Comparison of ENCODE assay signal across 15 cellular contexts in the genomic region with DNA sequence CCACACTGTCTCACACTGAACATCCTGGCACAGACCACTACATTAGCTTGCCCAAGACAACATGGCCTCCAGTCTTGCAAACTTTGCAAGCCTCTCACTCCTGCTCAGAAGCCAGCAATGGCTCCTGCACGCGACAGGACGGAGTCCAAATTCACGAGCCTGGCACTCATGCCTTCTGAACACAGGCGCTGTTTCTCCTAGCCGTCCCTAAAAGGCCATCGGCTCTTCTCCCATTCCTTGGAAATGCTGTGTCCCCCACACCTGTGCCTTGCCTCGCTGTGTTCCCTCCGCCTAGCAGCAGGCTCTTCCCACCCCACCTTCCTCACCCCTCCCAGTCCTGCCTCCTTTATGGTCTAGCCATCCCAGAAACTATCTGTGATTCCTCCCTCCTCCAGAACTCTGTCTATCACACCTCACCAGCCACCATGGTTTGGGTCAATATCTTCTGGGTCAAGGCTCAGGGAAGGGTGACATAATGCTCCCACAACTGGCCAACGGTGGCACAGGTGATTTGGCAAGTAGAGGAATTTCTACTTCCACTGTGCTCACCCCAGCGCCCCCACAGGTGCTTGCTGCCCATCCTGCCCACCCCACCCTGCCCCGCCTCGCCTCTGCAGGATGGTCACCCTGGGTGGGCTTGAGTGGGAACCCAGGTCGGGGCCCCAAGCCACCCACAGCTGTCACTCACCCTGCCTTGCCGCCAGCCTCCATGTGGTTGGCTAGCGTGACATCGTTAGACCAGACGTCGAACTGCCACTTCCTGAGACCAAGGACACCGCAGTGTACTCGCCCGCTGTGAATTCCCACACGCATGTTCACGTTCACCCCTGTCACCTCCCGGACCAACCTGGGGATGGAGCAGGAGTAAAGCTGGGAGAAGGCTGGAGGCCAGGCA.
DNase-seq lines count a peak whose midpoint lies in the region; ATAC-seq, FAIRE-seq and TF ChIP-seq lines count a peak whose summit lies in the region.
"Had no signal": no experiment of that assay in that cellular context is flagged by ENCODE, and none has a peak within 500 bp of the region (broad histone marks: within the 10 kb centered on the region; RNA-seq: fewer than 3 reads in every experiment).

No MANE protein-coding gene starts in this region.

- no peak overlapping the region for H3K4me3 ChIP-seq in heart left ventricle
- no peak overlapping the region for H3K4me3 ChIP-seq in body of pancreas
- H3K4me3 ChIP-seq in HepG2 (replicated peaks in 1 of 3; ENCODE audit: insufficient read depth in 1 of 3, low read depth in 2 of 3, low read length in 3 of 3) = no peak overlapping the region
- H3K4me3 ChIP-seq: colonic mucosa, upper lobe of right lung had no signal

- H4K20me1 ChIP-seq in HepG2 (ENCODE audit: insufficient read depth, low read length) = no peaks in the 10 kb centered on the region

- no peak for TF ChIP-seq RAD21 in HepG2 (CRISPR knock-in tag; IDR thresholded peaks at IDR 0.05)

- H3K4me2 ChIP-seq in HepG2 (ENCODE audit: low read depth, low read length) = no peak overlapping the region

- TF ChIP-seq POLR2A in heart left ventricle (IDR thresholded peaks at IDR 0.05) = no peak
- no peak for TF ChIP-seq POLR2A in body of pancreas (IDR thresholded peaks at IDR 0.05)
- no peak for TF ChIP-seq POLR2A in HepG2 (IDR thresholded peaks at IDR 0.05; ENCODE audit: insufficient read depth in 1 of 2, low read depth in 2 of 2, low read length in 2 of 2)

- H3K27ac ChIP-seq in heart left ventricle = peak overlapping the region in 8 of 12 donors; percentile 16 to 94 (median 52)
- no peak overlapping the region for H3K27ac ChIP-seq in body of pancreas
- no peak overlapping the region for H3K27ac ChIP-seq in HepG2 (ENCODE audit: extremely low read length, insufficient read depth, low read length)
- H3K27ac ChIP-seq: brain microvascular endothelial cell, colonic mucosa, neutrophil, upper lobe of right lung had no signal

- DNase-seq in heart left ventricle = peak in 2 of 5 donors; percentile 22 to 29
- no peak for DNase-seq in cardiac septum (ENCODE audit: low spot score)
- no peak for DNase-seq in body of pancreas
- DNase-seq in HepG2 (ENCODE audit: low spot score) = no peak
- DNase-seq in medulla oblongata (ENCODE audit: extremely low spot score) = no peak

- no peak for FAIRE-seq in HepG2 (lab: Jason Lieb, UNC)
- FAIRE-seq: GM19239, islet of Langerhans, small intestine had no signal

- H3K4me1 ChIP-seq in heart left ventricle = peaks cover 0 to 83% (median 32%) of the 10 kb centered on the region in 12 donors
- H3K4me1 ChIP-seq in body of pancreas = peaks cover 27% of the 10 kb centered on the region
- H3K4me1 ChIP-seq in HepG2 (ENCODE audit: insufficient read depth, low read length) = peaks cover 11% of the 10 kb centered on the region; the same call in 1 of the 2 replicates
- H3K4me1 ChIP-seq: colonic mucosa, upper lobe of right lung had no signal

- H3K27me3 ChIP-seq in heart left ventricle (no peaks in the 10 kb centered on the region), body of pancreas (no peaks in the 10 kb centered on the region), HepG2 (ENCODE audit: control insufficient read depth in 1 of 2, insufficient read depth in 2 of 2, low read length in 2 of 2) (peaks cover 0 to 40% of the 10 kb centered on the region in 2 experiments; a peak in 3 of 5 replicates)
- H3K27me3 ChIP-seq: colonic mucosa, upper lobe of right lung had no signal

- no peak for ATAC-seq in heart left ventricle
- peak; percentile 4 for ATAC-seq in body of pancreas
- ATAC-seq in HepG2 = no peak
- ATAC-seq in GM18502 (IDR thresholded peaks at IDR 0.05; ENCODE audit: poor library complexity, unreplicated experiment) = no peak
- no peak for ATAC-seq in GM18909 (IDR thresholded peaks at IDR 0.05; ENCODE audit: poor library complexity, unreplicated experiment)
- ATAC-seq in GM18861 (IDR thresholded peaks at IDR 0.05; ENCODE audit: unreplicated experiment) = no peak

- CTCF ChIA-PET in HepG2 (lab: Yijun Ruan, JAX; ENCODE audit: low intra/inter-chr PET ratio, low total read pairs) = interaction anchor here (1.3 to 2.9 kb wide), 4 partner anchors 160 to 231 kb away, joined by 3 to 34 read pairs (median 6); no protein-coding TSS in a partner anchor

- no peak for TF ChIP-seq CTCF in heart left ventricle (IDR thresholded peaks at IDR 0.05)
- TF ChIP-seq CTCF in body of pancreas (IDR thresholded peaks at IDR 0.05) = no peak
- no peak for TF ChIP-seq CTCF in HepG2 (CRISPR knock-in tag; IDR thresholded peaks at IDR 0.05)

- in situ Hi-C loops in HepG2 (cut with HindIII; ENCODE audit: extremely low pct_ligation_motif_present, low pct_unique_long_range_greater_than_20kb) = loop anchor here (5.0 kb wide), 1 partner anchor 229 kb away; no protein-coding TSS in a partner anchor

- H3K9me3 ChIP-seq in heart left ventricle (no peaks in the 10 kb centered on the region), body of pancreas (no peaks in the 10 kb centered on the region), HepG2 (ENCODE audit: low read length) (no peaks in the 10 kb centered on the region)
- H3K9me3 ChIP-seq: colonic mucosa, neutrophil, upper lobe of right lung had no signal

- POLR2A ChIA-PET in HepG2 (lab: Yijun Ruan, JAX) = no interaction called here

- BruUV-seq in HepG2 (replicated peaks; lab: Mats Ljungman, UMichigan) = no TSS peak

- peaks cover 0 to 39% (median 3%) of the 10 kb centered on the region in 9 donors for H3K36me3 ChIP-seq in heart left ventricle
- H3K36me3 ChIP-seq in body of pancreas (replicated peaks in 1 of 2; ENCODE audit: insufficient read depth in 1 of 2, low read depth in 2 of 2) = no peaks in the 10 kb centered on the region
- H3K36me3 ChIP-seq in HepG2 (replicated peaks in 1 of 2; ENCODE audit: control insufficient read depth in 1 of 2, insufficient read depth in 2 of 2, low read length in 2 of 2) = no peaks in the 10 kb centered on the region
- H3K36me3 ChIP-seq: brain microvascular endothelial cell, colonic mucosa, neutrophil, upper lobe of right lung had no signal

- TF ChIP-seq EP300 in HepG2 (IDR thresholded peaks at IDR 0.05; ENCODE audit: low read depth in 2 of 2, low read length in 2 of 2) = no peak
- TF ChIP-seq EP300 in HepG2 (CRISPR knock-in tag; IDR thresholded peaks at IDR 0.05; ENCODE audit: borderline replicate concordance) = no peak

- H3K9ac ChIP-seq in HepG2 (ENCODE audit: insufficient read depth, low read depth, low read length) = no peak overlapping the region

- H2AFZ ChIP-seq in HepG2 (ENCODE audit: low read length) = no peak overlapping the region

- H3K79me2 ChIP-seq in HepG2 (ENCODE audit: insufficient read depth, low read length) = no peaks in the 10 kb centered on the region

- WGBS in heart left ventricle, 4 donors = 57 to 61% (median 59%) methylated on average over 20 to 25 of the region's 25 CpGs
- 50 to 69% methylated on average over 17 to 25 of the region's 25 CpGs for WGBS in body of pancreas, 2 donors
- WGBS in HepG2 (ENCODE audit: low lambda C conversion rate) = 52% methylated on average over 11 of the region's 25 CpGs

- intact Hi-C loops in heart left ventricle (cut with DNase I) (loop anchor here in 9 of 10 donors (1.0 to 5.0 kb wide), 8 partner anchors 119 to 234 kb away; partner anchors contain the start of gene ADCY5 (in 3 of the 9)), cardiac septum (cut with DNase I) (loop anchor here (1.0 to 5.0 kb wide), 3 partner anchors 119 to 229 kb away; no protein-coding TSS in a partner anchor), body of pancreas (cut with DNase I) (loop anchor here (5.0 to 10.0 kb wide), 2 partner anchors 164 to 237 kb away; no protein-coding TSS in a partner anchor), HepG2 (cut with micrococcal nuclease; ENCODE audit: unreplicated experiment) (loop anchor here (2.0 kb wide), 1 partner anchor 231 kb away; no protein-coding TSS in a partner anchor)

TF ChIP-seq in HepG2, 621 proteins besides CTCF, POLR2A, EP300 and RAD21:
- TF ChIP-seq NRL (CRISPR knock-in tag; IDR thresholded peaks at IDR 0.05; ENCODE audit: borderline replicate concordance) = 0 out of 2 replicates have a peak, but pooled peaks have one; percentile 19
- peak; percentile 21; the same call in 1 of the 2 replicates for TF ChIP-seq ZFP90 (CRISPR knock-in tag; IDR thresholded peaks at IDR 0.05; ENCODE audit: borderline replicate concordance)
- no peak for TF ChIP-seq ZNF746 (CRISPR knock-in tag; IDR thresholded peaks at IDR 0.05)
- TF ChIP-seq ZNF891 (CRISPR knock-in tag; IDR thresholded peaks at IDR 0.05) = 0 out of 2 replicates have a peak, but pooled peaks have one; percentile 38
- TF ChIP-seq, protein P1, sequence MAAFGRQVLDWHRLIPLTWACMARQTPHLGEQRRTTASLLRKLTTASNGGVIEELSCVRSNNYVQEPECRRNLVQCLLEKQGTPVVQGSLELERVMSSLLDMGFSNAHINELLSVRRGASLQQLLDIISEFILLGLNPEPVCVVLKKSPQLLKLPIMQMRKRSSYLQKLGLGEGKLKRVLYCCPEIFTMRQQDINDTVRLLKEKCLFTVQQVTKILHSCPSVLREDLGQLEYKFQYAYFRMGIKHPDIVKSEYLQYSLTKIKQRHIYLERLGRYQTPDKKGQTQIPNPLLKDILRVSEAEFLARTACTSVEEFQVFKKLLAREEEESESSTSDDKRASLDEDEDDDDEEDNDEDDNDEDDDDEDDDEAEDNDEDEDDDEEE (CRISPR knock-in tag; IDR thresholded peaks at IDR 0.05) = no peak
- no peak for TF ChIP-seq RARG (CRISPR knock-in tag; IDR thresholded peaks at IDR 0.05; ENCODE audit: low read depth)

Comparison
In these comparisons a context has a peak if more than half of its experiments do, and no peak if none do; other contexts are left out.
1. H3K27ac ChIP-seq: peak in heart left ventricle (8 of 12); none in body of pancreas (0 of 4) and HepG2 (single experiment).